1 cellular context compared by ENCODE assay signal in the genomic region with DNA sequence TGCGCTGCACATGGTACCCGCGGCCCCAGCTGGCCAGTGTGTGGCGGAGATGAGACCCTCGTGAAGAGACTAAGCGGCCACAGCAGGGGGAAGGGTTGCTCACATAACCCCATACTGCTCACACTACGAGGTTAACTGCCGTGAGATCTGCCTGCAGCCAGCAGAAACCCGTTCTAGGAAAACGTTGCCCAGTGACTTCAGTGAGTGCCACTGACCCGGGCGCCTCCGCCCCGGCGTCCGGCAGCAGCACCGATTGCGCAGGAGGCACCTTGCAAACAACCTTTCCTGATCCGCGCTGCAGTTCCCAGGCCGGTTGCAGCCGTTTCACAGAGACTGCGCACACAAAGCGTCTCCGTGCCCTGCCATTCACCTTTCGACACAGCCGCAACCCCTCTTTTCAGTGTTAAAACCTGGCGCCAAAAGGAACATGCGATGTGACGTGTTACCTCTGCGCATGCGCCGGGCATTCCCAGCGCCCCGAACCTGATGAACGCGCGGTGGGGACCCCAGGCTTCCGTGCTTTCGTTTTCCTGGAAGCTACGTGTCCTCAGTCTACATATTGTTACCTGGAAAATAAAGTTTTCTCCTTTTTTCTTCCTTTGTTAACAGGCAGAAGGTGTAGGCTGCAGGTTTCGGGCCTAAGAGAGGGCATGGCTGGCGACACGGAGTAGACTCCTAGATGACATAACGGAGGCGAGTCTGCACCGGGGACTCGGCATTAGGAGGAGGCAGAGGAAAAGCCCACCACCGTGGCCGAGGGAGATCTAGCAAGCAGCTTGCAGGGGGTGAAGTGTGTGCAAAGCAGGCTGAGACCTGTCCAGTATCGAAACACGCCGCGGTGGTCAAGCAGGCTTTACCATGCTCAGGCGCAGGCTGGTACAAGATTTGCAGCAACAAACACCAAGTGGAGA.
TF ChIP-seq lines count a peak whose summit lies in the region.

No MANE protein-coding gene starts in this region.

TF ChIP-seq in HepG2, 621 proteins besides CTCF, POLR2A, EP300 and RAD21 (continued from another document and continues in another):
- TF ChIP-seq ZNF407 (CRISPR knock-in tag; IDR thresholded peaks at IDR 0.05; ENCODE audit: not compliant biosample characterization) (peak; percentile 81), ZNF629 (CRISPR knock-in tag; conservative IDR thresholded peaks at IDR 0.05) (0 out of 2 replicates have a peak, but pooled peaks have one; percentile 34), ZNF501 (CRISPR knock-in tag; IDR thresholded peaks at IDR 0.05) (peak; percentile 60; the same call in 1 of the 2 replicates), CAMTA2 (CRISPR knock-in tag; IDR thresholded peaks at IDR 0.05; ENCODE audit: borderline replicate concordance) (no peak; the same call in 1 of the 2 replicates), BCLAF1 (IDR thresholded peaks at IDR 0.05) (no peak), NFKBIZ (CRISPR knock-in tag; IDR thresholded peaks at IDR 0.05) (0 out of 2 replicates have a peak, but pooled peaks have one; percentile 49), KDM2A (CRISPR knock-in tag; IDR thresholded peaks at IDR 0.05; ENCODE audit: borderline replicate concordance, low read depth) (peak; percentile 72), ZNF343 (CRISPR knock-in tag; IDR thresholded peaks at IDR 0.05) (peak; percentile 62), TIGD3 (CRISPR knock-in tag; IDR thresholded peaks at IDR 0.05; ENCODE audit: borderline replicate concordance) (no peak), MBNL3 (CRISPR knock-in tag; conservative IDR thresholded peaks at IDR 0.05) (no peak), ZIK1 (CRISPR knock-in tag; IDR thresholded peaks at IDR 0.05; ENCODE audit: borderline replicate concordance, low read depth) (no peak; the same call in 1 of the 2 replicates), MEIS1 (CRISPR knock-in tag; IDR thresholded peaks at IDR 0.05; ENCODE audit: borderline replicate concordance) (no peak; the same call in 1 of the 2 replicates), ZNF460 (CRISPR knock-in tag; IDR thresholded peaks at IDR 0.05; ENCODE audit: borderline replicate concordance) (no peak), ESRRA (CRISPR knock-in tag; IDR thresholded peaks at IDR 0.05; ENCODE audit: low read depth) (0 out of 2 replicates have a peak, but pooled peaks have one; percentile 35), ZFP1 (CRISPR knock-in tag; IDR thresholded peaks at IDR 0.05) (no peak), ELF1 (CRISPR knock-in tag; IDR thresholded peaks at IDR 0.05) (no peak), ZNF232 (CRISPR knock-in tag; IDR thresholded peaks at IDR 0.05; ENCODE audit: borderline replicate concordance) (peak; percentile 77; the same call in 1 of the 2 replicates), ZNF747 (CRISPR knock-in tag; IDR thresholded peaks at IDR 0.05; ENCODE audit: borderline replicate concordance) (peak; percentile 76), SETDB1 (CRISPR knock-in tag; IDR thresholded peaks at IDR 0.05; ENCODE audit: borderline replicate concordance) (no peak), THAP7 (CRISPR knock-in tag; IDR thresholded peaks at IDR 0.05) (no peak), TBX2 (CRISPR knock-in tag; IDR thresholded peaks at IDR 0.05; ENCODE audit: borderline replicate concordance) (no peak; the same call in 1 of the 2 replicates), HOXD1 (CRISPR knock-in tag; IDR thresholded peaks at IDR 0.05) (no peak), ZNF138 (CRISPR knock-in tag; IDR thresholded peaks at IDR 0.05; ENCODE audit: low read depth) (no peak), AGO2 (optimal IDR thresholded peaks at IDR 0.05; ENCODE audit: low read depth, low read length) (peak; percentile 86), MTA3 (CRISPR knock-in tag; IDR thresholded peaks at IDR 0.05) (no peak)
- TF ChIP-seq, protein P1, sequence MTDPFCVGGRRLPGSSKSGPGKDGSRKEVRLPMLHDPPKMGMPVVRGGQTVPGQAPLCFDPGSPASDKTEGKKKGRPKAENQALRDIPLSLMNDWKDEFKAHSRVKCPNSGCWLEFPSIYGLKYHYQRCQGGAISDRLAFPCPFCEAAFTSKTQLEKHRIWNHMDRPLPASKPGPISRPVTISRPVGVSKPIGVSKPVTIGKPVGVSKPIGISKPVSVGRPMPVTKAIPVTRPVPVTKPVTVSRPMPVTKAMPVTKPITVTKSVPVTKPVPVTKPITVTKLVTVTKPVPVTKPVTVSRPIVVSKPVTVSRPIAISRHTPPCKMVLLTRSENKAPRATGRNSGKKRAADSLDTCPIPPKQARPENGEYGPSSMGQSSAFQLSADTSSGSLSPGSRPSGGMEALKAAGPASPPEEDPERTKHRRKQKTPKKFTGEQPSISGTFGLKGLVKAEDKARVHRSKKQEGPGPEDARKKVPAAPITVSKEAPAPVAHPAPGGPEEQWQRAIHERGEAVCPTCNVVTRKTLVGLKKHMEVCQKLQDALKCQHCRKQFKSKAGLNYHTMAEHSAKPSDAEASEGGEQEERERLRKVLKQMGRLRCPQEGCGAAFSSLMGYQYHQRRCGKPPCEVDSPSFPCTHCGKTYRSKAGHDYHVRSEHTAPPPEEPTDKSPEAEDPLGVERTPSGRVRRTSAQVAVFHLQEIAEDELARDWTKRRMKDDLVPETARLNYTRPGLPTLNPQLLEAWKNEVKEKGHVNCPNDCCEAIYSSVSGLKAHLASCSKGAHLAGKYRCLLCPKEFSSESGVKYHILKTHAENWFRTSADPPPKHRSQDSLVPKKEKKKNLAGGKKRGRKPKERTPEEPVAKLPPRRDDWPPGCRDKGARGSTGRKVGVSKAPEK (CRISPR knock-in tag; IDR thresholded peaks at IDR 0.05; ENCODE audit: borderline replicate concordance): 0 out of 2 replicates have a peak, but pooled peaks have one; percentile 32
- TF ChIP-seq, protein P2, sequence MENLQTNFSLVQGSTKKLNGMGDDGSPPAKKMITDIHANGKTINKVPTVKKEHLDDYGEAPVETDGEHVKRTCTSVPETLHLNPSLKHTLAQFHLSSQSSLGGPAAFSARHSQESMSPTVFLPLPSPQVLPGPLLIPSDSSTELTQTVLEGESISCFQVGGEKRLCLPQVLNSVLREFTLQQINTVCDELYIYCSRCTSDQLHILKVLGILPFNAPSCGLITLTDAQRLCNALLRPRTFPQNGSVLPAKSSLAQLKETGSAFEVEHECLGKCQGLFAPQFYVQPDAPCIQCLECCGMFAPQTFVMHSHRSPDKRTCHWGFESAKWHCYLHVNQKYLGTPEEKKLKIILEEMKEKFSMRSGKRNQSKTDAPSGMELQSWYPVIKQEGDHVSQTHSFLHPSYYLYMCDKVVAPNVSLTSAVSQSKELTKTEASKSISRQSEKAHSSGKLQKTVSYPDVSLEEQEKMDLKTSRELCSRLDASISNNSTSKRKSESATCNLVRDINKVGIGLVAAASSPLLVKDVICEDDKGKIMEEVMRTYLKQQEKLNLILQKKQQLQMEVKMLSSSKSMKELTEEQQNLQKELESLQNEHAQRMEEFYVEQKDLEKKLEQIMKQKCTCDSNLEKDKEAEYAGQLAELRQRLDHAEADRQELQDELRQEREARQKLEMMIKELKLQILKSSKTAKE (CRISPR knock-in tag; IDR thresholded peaks at IDR 0.05; ENCODE audit: borderline replicate concordance): no peak; the same call in 1 of the 2 replicates
- TF ChIP-seq, protein P3, sequence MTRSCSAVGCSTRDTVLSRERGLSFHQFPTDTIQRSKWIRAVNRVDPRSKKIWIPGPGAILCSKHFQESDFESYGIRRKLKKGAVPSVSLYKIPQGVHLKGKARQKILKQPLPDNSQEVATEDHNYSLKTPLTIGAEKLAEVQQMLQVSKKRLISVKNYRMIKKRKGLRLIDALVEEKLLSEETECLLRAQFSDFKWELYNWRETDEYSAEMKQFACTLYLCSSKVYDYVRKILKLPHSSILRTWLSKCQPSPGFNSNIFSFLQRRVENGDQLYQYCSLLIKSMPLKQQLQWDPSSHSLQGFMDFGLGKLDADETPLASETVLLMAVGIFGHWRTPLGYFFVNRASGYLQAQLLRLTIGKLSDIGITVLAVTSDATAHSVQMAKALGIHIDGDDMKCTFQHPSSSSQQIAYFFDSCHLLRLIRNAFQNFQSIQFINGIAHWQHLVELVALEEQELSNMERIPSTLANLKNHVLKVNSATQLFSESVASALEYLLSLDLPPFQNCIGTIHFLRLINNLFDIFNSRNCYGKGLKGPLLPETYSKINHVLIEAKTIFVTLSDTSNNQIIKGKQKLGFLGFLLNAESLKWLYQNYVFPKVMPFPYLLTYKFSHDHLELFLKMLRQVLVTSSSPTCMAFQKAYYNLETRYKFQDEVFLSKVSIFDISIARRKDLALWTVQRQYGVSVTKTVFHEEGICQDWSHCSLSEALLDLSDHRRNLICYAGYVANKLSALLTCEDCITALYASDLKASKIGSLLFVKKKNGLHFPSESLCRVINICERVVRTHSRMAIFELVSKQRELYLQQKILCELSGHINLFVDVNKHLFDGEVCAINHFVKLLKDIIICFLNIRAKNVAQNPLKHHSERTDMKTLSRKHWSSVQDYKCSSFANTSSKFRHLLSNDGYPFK (CRISPR knock-in tag; IDR thresholded peaks at IDR 0.05; ENCODE audit: borderline replicate concordance): peak; percentile 44; the same call in 1 of the 2 replicates
